14 cellular contexts compared by ENCODE assay signal in genomic region chr12:74105434-74105833, GRCh38.
"Had no signal": no experiment of that assay in that cellular context is flagged by ENCODE, and none has a peak within 500 bp of the region (broad histone marks: within the 10 kb centered on the region; RNA-seq: fewer than 3 reads in every experiment).

No MANE protein-coding gene starts in this region.

- H3K4me1 ChIP-seq: gastroesophageal sphincter, tibial nerve had no signal

- H3K9me3 ChIP-seq: gastroesophageal sphincter, neutrophil, tibial nerve had no signal

- H3K36me3 ChIP-seq: cardiac muscle cell, gastroesophageal sphincter, neutrophil, tibial nerve had no signal

- DNase-seq: activated CD4-positive, alpha-beta memory T cell treated with anti-CD3 and anti-CD28 coated beads for 36 hours; activated gamma-delta T cell; activated T-cell treated with anti-CD3 and anti-CD28 coated beads, Interleukin-2, amount 50 U/mL, for 48 hours; amygdala; kidney glomerular epithelial cell; midbrain; naive B cell; stimulated activated CD4-positive, alpha-beta T cell treated with anti-CD3 and anti-CD28 coated beads, Interleukin-1b, Interleukin-23, amount 100 ng/mL, for 48 hours had no signal

- H3K27ac ChIP-seq: cardiac muscle cell, gastroesophageal sphincter, hepatocyte, neutrophil, tibial nerve had no signal

- H3K4me3 ChIP-seq: cardiac muscle cell, gastroesophageal sphincter, hepatocyte, tibial nerve had no signal

- H3K27me3 ChIP-seq: cardiac muscle cell, gastroesophageal sphincter, hepatocyte, neutrophil, tibial nerve had no signal

- ATAC-seq: gastroesophageal sphincter; stimulated activated memory B cell treated with anti-CD40 and anti-IgM and Interleukin-4, amounts not matched to agents 10 μg/mL and 1 μg/mL and 100 μg/mL, for 72 hours had no signal
